ENCODE assay signal across 21 cellular contexts in the genomic region with DNA sequence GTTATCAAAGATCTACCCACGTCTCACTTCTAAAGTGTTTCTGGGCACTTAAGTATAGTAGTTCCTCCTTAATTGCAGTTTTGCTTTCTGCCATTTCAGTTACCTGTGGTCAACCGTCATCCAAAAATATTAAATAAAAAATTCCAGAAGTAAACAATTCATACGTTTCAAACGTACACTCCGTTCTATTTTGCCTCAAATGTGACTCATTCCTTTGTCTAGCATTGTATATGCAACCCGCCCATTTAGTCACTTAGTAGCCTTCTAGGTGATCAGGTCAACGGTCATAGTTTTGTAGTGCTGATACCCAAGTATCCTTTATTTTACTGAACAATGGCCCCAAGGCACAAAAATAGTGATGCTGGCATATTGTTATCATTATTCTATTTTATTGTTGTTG. TPM values are rescaled to one million over a fixed set of nuclear protein-coding genes. Genes with fewer than 3 reads are reported as not detected.
"Had no signal": no experiment of that assay in that cellular context is flagged by ENCODE, and none has a peak within 500 bp of the region (broad histone marks: within the 10 kb centered on the region; RNA-seq: fewer than 3 reads in every experiment).

No MANE protein-coding gene starts in this region.

- DNase-seq: activated B cell treated with CpG ODN at 0.5 μM for 24 hours; activated CD4-positive, alpha-beta T cell treated with anti-CD3 and anti-CD28 coated beads, Interleukin-2, amount 10 ng/mL, durations not matched to agents 24 days and 14 days; activated CD8-positive, alpha-beta memory T cell treated with anti-CD3 and anti-CD28 coated beads, Interleukin-2, amount 50 U/mL, for 48 hours; activated gamma-delta T cell; activated T-cell treated with anti-CD3 and anti-CD28 coated beads, Interleukin-2, amount 50 U/mL, for 72 hours; amniotic stem cell; body of pancreas; cortex of kidney; effector memory CD4-positive, alpha-beta T cell; glutamatergic neuron; nucleus accumbens; right cardiac atrium; stimulated activated CD4-positive, alpha-beta T cell treated with anti-CD3 and anti-CD28 coated beads, Interleukin-15, amount 100 ng/mL, for 24 hours; stimulated activated CD4-positive, alpha-beta T cell treated with anti-CD3 and anti-CD28 coated beads, Interleukin-4, amount 100 ng/mL, for 1 hour; stimulated activated naive B cell treated with anti-CD40 and anti-IgM and Interleukin-4, amounts not matched to agents 10 μg/mL and 1 μg/mL and 100 μg/mL, for 72 hours; thyroid gland had no signal

- ATAC-seq: activated naive CD4-positive, alpha-beta T cell treated with anti-CD3 and anti-CD28 coated beads, Interleukin-2, amount 50 U/mL, for 72 hours; activated T-cell treated with anti-CD3 and anti-CD28 coated beads, Interleukin-2, amount 50 U/mL, for 72 hours; body of pancreas; right cardiac atrium; stimulated activated naive B cell treated with anti-CD40 and anti-IgM and Interleukin-4, amounts not matched to agents 10 μg/mL and 1 μg/mL and 100 μg/mL, for 72 hours had no signal

- H3K27ac ChIP-seq: body of pancreas, skin epidermis, thyroid gland, vagina had no signal

- H3K4me3 ChIP-seq: body of pancreas, skin epidermis, thyroid gland, vagina had no signal

RNA-seq across cellular contexts. Expression of gene HGF, which starts 33.8 kb away (rescaled TPM):
- total RNA-seq: activated B cell treated with CpG ODN at 0.5 μM for 24 hours; activated CD4-positive, alpha-beta T cell treated with anti-CD3 and anti-CD28 coated beads, Interleukin-2, amount 10 ng/mL, durations not matched to agents 24 days and 14 days; activated T-cell treated with anti-CD3 and anti-CD28 coated beads, Interleukin-2, amount 50 U/mL, for 72 hours; epithelial cell of proximal tubule; progenitor cell of endocrine pancreas had no signal
